ENCODE assay signal across 8 cellular contexts in genomic region chr22:46592390-46592872, GRCh38. TPM values are rescaled to one million over a fixed set of nuclear protein-coding genes. Genes with fewer than 3 reads are reported as not detected.
DNase-seq lines count a peak whose midpoint lies in the region; ATAC-seq lines count a peak whose summit lies in the region.

No MANE protein-coding gene starts in this region.

- peaks cover 1 to 69% (median 37%) of the 10 kb centered on the region in 5 donors for H3K4me1 ChIP-seq in subcutaneous abdominal adipose tissue (ENCODE audit: control insufficient read depth in 5 of 5, insufficient read depth in 5 of 5, low read length in 5 of 5)

- H3K4me3 ChIP-seq in subcutaneous abdominal adipose tissue (ENCODE audit: low read depth in 1 of 5, low read length in 5 of 5) = peak overlapping the region in 3 of 5 donors; percentile 47 to 54 (median 51)

- H3K27me3 ChIP-seq in subcutaneous abdominal adipose tissue (ENCODE audit: control insufficient read depth in 5 of 5, insufficient read depth in 4 of 5, low read length in 5 of 5) = no peaks in the 10 kb centered on the region

- no peaks in the 10 kb centered on the region for H3K9me3 ChIP-seq in subcutaneous abdominal adipose tissue (ENCODE audit: control insufficient read depth in 5 of 5, low read length in 5 of 5)

- H3K9ac ChIP-seq in subcutaneous abdominal adipose tissue (ENCODE audit: low read length in 5 of 5) = peak overlapping the region in 3 of 5 donors; percentile 3 to 39 (median 16)

- no peaks in the 10 kb centered on the region for H3K36me3 Mint-ChIP-seq in activated naive CD8-positive, alpha-beta T cell treated with anti-CD3 and anti-CD28 coated beads, Interleukin-2, amount 50 U/mL, for 24 hours (ENCODE audit: low read depth)

- H3K36me3 ChIP-seq in subcutaneous abdominal adipose tissue (ENCODE audit: control insufficient read depth in 5 of 5, insufficient read depth in 5 of 5, low read length in 5 of 5) = no peaks in the 10 kb centered on the region

- DNase-seq in A172 (ENCODE audit: low spot score) (peak; percentile 77), NOMO-1 treated with DMSO at 0.1 percent for 48 hours (lab: John Stamatoyannopoulos, UW; ENCODE audit: unreplicated experiment) (peak; percentile 72), medulla oblongata (ENCODE audit: extremely low spot score) (peak; percentile 81), NCI-H774 (lab: John Stamatoyannopoulos, UW) (no peak), NCI-H2081 treated with DMSO at 0.1 percent for 48 hours (lab: John Stamatoyannopoulos, UW) (no peak)
- peak; percentile 73 for DNase-seq in activated naive CD8-positive, alpha-beta T cell treated with anti-CD3 and anti-CD28 coated beads, Interleukin-2, amount 50 U/mL, for 24 hours

- H3K4me1 Mint-ChIP-seq in activated naive CD8-positive, alpha-beta T cell treated with anti-CD3 and anti-CD28 coated beads, Interleukin-2, amount 50 U/mL, for 24 hours = peaks cover 45% of the 10 kb centered on the region

- peak overlapping the region; percentile 50 for H3K27ac ChIP-seq in subcutaneous abdominal adipose tissue (ENCODE audit: low read depth, low read length)

- H3K27ac Mint-ChIP-seq in activated naive CD8-positive, alpha-beta T cell treated with anti-CD3 and anti-CD28 coated beads, Interleukin-2, amount 50 U/mL, for 24 hours = peak overlapping the region; percentile 87

- H3K27me3 Mint-ChIP-seq in activated naive CD8-positive, alpha-beta T cell treated with anti-CD3 and anti-CD28 coated beads, Interleukin-2, amount 50 U/mL, for 24 hours = no peaks in the 10 kb centered on the region

- peak; percentile 53 for ATAC-seq in GM19438 (IDR thresholded peaks at IDR 0.05; ENCODE audit: low read depth, unreplicated experiment)
- peak; percentile 78 for ATAC-seq in activated naive CD8-positive, alpha-beta T cell treated with anti-CD3 and anti-CD28 coated beads, Interleukin-2, amount 50 U/mL, for 24 hours

- H3K4me3 Mint-ChIP-seq in activated naive CD8-positive, alpha-beta T cell treated with anti-CD3 and anti-CD28 coated beads, Interleukin-2, amount 50 U/mL, for 24 hours = peak overlapping the region; percentile 71

- H3K9me3 Mint-ChIP-seq in activated naive CD8-positive, alpha-beta T cell treated with anti-CD3 and anti-CD28 coated beads, Interleukin-2, amount 50 U/mL, for 24 hours = no peaks in the 10 kb centered on the region

RNA-seq across cellular contexts. Expression of gene GRAMD4, which starts 27.8 kb away (rescaled TPM):
- 12.9 and 106 TPM in 2 replicates for total RNA-seq in A172 (2014; rRNA removed; shearing (Covaris generic))

RNA-seq across cellular contexts. Expression of gene CELSR1, which starts 55.0 kb away (rescaled TPM):
- 16.7 and 19.6 TPM in 2 replicates for total RNA-seq in A172 (2014; rRNA removed; shearing (Covaris generic))

Comparison
In these comparisons a context has a peak if more than half of its experiments do, and no peak if none do; other contexts are left out.
1. DNase-seq: peak in A172 (single experiment), NOMO-1 treated with DMSO at 0.1 percent for 48 hours (single experiment), activated naive CD8-positive, alpha-beta T cell treated with anti-CD3 and anti-CD28 coated beads, Interleukin-2, amount 50 U/mL, for 24 hours (single experiment) and medulla oblongata (single experiment); none in NCI-H774 (single experiment) and NCI-H2081 treated with DMSO at 0.1 percent for 48 hours (single experiment).